23 cellular contexts compared by ENCODE assay signal in genomic region chr6:16817594-16817993, GRCh38. TPM values are rescaled to one million over a fixed set of nuclear protein-coding genes. Genes with fewer than 3 reads are reported as not detected.
DNase-seq lines count a peak whose midpoint lies in the region; ATAC-seq and TF ChIP-seq lines count a peak whose summit lies in the region.
"Had no signal": no experiment of that assay in that cellular context is flagged by ENCODE, and none has a peak within 500 bp of the region (broad histone marks: within the 10 kb centered on the region; RNA-seq: fewer than 3 reads in every experiment).

No MANE protein-coding gene starts in this region.

- no peak for TF ChIP-seq CTCF in H9 (conservative IDR thresholded peaks at IDR 0.05)
- no peak for TF ChIP-seq CTCF in heart right ventricle (IDR thresholded peaks at IDR 0.05)

- no peak overlapping the region for H3K4me3 ChIP-seq in SK-N-MC
- no peak overlapping the region for H3K4me3 ChIP-seq in heart right ventricle
- H3K4me3 ChIP-seq: BLaER1, GM12878 had no signal

- no peak overlapping the region for H2BK15ac ChIP-seq in H9 (ENCODE audit: low read depth, low read length)

- H3K9me3 ChIP-seq in H9 (ENCODE audit: control insufficient read depth, low read depth, low read length): peaks cover 10% of the 10 kb centered on the region
- H3K9me3 ChIP-seq in SK-N-MC (ENCODE audit: low read depth, low read length): peaks cover 6% of the 10 kb centered on the region; the same call in 1 of the 2 replicates
- peaks cover 0 to 18% (median 0%) of the 10 kb centered on the region in 11 donors for H3K9me3 ChIP-seq in heart right ventricle
- H3K9me3 ChIP-seq: BE2C had no signal

- no peak overlapping the region for H3K27ac ChIP-seq in H9 (ENCODE audit: insufficient read length, low read depth, low read length)
- H3K27ac ChIP-seq in SK-N-MC: no peak overlapping the region
- H3K27ac ChIP-seq in heart right ventricle: no peak overlapping the region
- H3K27ac ChIP-seq: BLaER1 had no signal

- H3K4me1 Mint-ChIP-seq in H9: peaks cover 0 to under 1% of the 10 kb centered on the region in 2 experiments; a peak in 2 of 4 replicates
- H3K4me1 Mint-ChIP-seq: CD4-positive, alpha-beta memory T cell; CD4-positive, CD25-positive, alpha-beta regulatory T cell; CD8-positive, alpha-beta memory T cell had no signal

- H4K91ac ChIP-seq in H9 (ENCODE audit: insufficient read length, low read depth, low read length): no peak overlapping the region

- H2BK5ac ChIP-seq in H9 (ENCODE audit: insufficient read length, low read length): no peak overlapping the region

- H3K18ac ChIP-seq in H9 (ENCODE audit: insufficient read length, low read depth, low read length): no peak overlapping the region

- no peaks in the 10 kb centered on the region; the same call in 1 of the 2 replicates for H3K27me3 Mint-ChIP-seq in H9 (ENCODE audit: low read depth)

- intact Hi-C loops in heart right ventricle (cut with DNase I): no loop called here

- H3K4me2 ChIP-seq in H9 (ENCODE audit: insufficient read depth, insufficient read length, low read length): no peak overlapping the region
- H3K4me2 ChIP-seq: BLaER1 had no signal

- ATAC-seq in heart right ventricle: no peak
- ATAC-seq in HG03097 (IDR thresholded peaks at IDR 0.05; ENCODE audit: low FRiP score, unreplicated experiment): no peak
- ATAC-seq: GM12878 had no signal

- H2BK12ac ChIP-seq in H9 (ENCODE audit: insufficient read length, low read depth, low read length): no peak overlapping the region

- H4K8ac ChIP-seq in H9 (replicated peaks; ENCODE audit: insufficient read length, low read depth, low read length): no peak overlapping the region

- H2AFZ ChIP-seq in H9 (ENCODE audit: low read length): peak overlapping the region; percentile 48

- no peak overlapping the region for H2BK20ac ChIP-seq in H9 (ENCODE audit: low read depth, low read length, poor library complexity, severe bottlenecking)

- H3K4me1 ChIP-seq in H9 (ENCODE audit: insufficient read depth, low read length): peaks cover 2% of the 10 kb centered on the region; the same call in 1 of the 2 replicates
- no peaks in the 10 kb centered on the region for H3K4me1 ChIP-seq in heart right ventricle
- H3K4me1 ChIP-seq: BE2C, BLaER1 had no signal

- no peak overlapping the region for H3K9ac ChIP-seq in H9 (ENCODE audit: extremely low read depth, insufficient read length, low read length)
- H3K9ac ChIP-seq in SK-N-MC (ENCODE audit: insufficient read length): peak overlapping the region; percentile 34
- H3K9ac ChIP-seq: BLaER1 had no signal

- peaks cover 8 to 10% (median 10%) of the 10 kb centered on the region in 3 experiments for H3K36me3 Mint-ChIP-seq in H9 (ENCODE audit: insufficient read depth in 1 of 3, low read depth in 3 of 3)

- peaks cover 10% of the 10 kb centered on the region in 2 experiments for H3K9me3 Mint-ChIP-seq in H9

- H4K20me1 ChIP-seq in H9 (ENCODE audit: control insufficient read depth, insufficient read depth, insufficient read length): no peaks in the 10 kb centered on the region
- H4K20me1 ChIP-seq: BLaER1 had no signal

- no peak overlapping the region for H3K56ac ChIP-seq in H9 (ENCODE audit: insufficient read length, low read depth, low read length)

- no peak overlapping the region for H2AK5ac ChIP-seq in H9 (ENCODE audit: insufficient read length, low read length)

- no peaks in the 10 kb centered on the region for H3K27me3 ChIP-seq in H9 (ENCODE audit: insufficient read depth, low read length)
- H3K27me3 ChIP-seq in heart right ventricle: no peaks in the 10 kb centered on the region
- H3K27me3 ChIP-seq: BE2C, BLaER1 had no signal

- H3K36me3 ChIP-seq in SK-N-MC (ENCODE audit: insufficient read depth, low read length) (no peaks in the 10 kb centered on the region), heart right ventricle (no peaks in the 10 kb centered on the region)
- H3K36me3 ChIP-seq: BE2C, BLaER1 had no signal

- H3K23me2 ChIP-seq in H9 (ENCODE audit: insufficient read length, low read depth, low read length, poor library complexity, severe bottlenecking): no peaks in the 10 kb centered on the region

- no peak overlapping the region for H3K27ac Mint-ChIP-seq in H9
- H3K27ac Mint-ChIP-seq: CD14-positive monocyte; CD4-positive, alpha-beta memory T cell; CD4-positive, CD25-positive, alpha-beta regulatory T cell had no signal

- no peaks in the 10 kb centered on the region for H3K79me2 ChIP-seq in H9 (ENCODE audit: insufficient read depth, low read length)

- DNase-seq in H9 (no peak), SK-N-MC (ENCODE audit: low read depth, low spot score) (no peak), NCI-H2107 (lab: John Stamatoyannopoulos, UW) (no peak), heart right ventricle (no peak)
- DNase-seq: 8988T; ACHN; BE2C; C1 segment of cervical spinal cord; CD4-positive, alpha-beta memory T cell; CD4-positive, CD25-positive, alpha-beta regulatory T cell; CD8-positive, alpha-beta memory T cell; COR-L47; DMS 273 treated with DMSO at 0.1 percent for 48 hours; DMS153; DMS53; DMS79; DND-41; EL; GDM1 had no signal

- no peaks in the 10 kb centered on the region for H3K79me1 ChIP-seq in H9 (ENCODE audit: insufficient read depth, low read depth, low read length, poor library complexity, severe bottlenecking)

- no peak overlapping the region for H3K23ac ChIP-seq in H9 (ENCODE audit: insufficient read length, low read depth, low read length)

- no peak overlapping the region for H3K4ac ChIP-seq in H9 (ENCODE audit: low read depth, low read length)

- no peak overlapping the region for H3K4me3 Mint-ChIP-seq in H9
- H3K4me3 Mint-ChIP-seq: CD14-positive monocyte; CD4-positive, alpha-beta memory T cell; CD4-positive, CD25-positive, alpha-beta regulatory T cell; CD8-positive, alpha-beta memory T cell had no signal

- no peak overlapping the region for H3T11ph ChIP-seq in H9 (ENCODE audit: low read length)

- no CpG with 5 or more reads among the region's 3 CpGs for WGBS in H9 (ENCODE audit: extremely low coverage, insufficient read length, low lambda C conversion rate)
- WGBS in heart right ventricle, 2 donors: 91 to 93% methylated on average over 3 of the region's 3 CpGs

- no peak overlapping the region for H3K14ac ChIP-seq in H9 (ENCODE audit: insufficient read depth, low read length)

- no peak overlapping the region for H2BK120ac ChIP-seq in H9 (ENCODE audit: low read depth, low read length, poor library complexity, severe bottlenecking)

- H4K5ac ChIP-seq in H9 (ENCODE audit: insufficient read length, low read depth, low read length): no peak overlapping the region

RNA-seq across cellular contexts. Expression of gene ATXN1, which starts 56.3 kb away (rescaled TPM):
- total RNA-seq in H9 (2021) (3.0 and 5.6 TPM in 2 replicates), heart right ventricle (10 to 100 TPM; 26.8 to 46.5 (median 41.1) TPM)
- 1 to 10 TPM; 4.1 to 7.5 TPM for polyA plus RNA-seq in heart right ventricle
